8 cellular contexts compared by ENCODE assay signal in the genomic region with DNA sequence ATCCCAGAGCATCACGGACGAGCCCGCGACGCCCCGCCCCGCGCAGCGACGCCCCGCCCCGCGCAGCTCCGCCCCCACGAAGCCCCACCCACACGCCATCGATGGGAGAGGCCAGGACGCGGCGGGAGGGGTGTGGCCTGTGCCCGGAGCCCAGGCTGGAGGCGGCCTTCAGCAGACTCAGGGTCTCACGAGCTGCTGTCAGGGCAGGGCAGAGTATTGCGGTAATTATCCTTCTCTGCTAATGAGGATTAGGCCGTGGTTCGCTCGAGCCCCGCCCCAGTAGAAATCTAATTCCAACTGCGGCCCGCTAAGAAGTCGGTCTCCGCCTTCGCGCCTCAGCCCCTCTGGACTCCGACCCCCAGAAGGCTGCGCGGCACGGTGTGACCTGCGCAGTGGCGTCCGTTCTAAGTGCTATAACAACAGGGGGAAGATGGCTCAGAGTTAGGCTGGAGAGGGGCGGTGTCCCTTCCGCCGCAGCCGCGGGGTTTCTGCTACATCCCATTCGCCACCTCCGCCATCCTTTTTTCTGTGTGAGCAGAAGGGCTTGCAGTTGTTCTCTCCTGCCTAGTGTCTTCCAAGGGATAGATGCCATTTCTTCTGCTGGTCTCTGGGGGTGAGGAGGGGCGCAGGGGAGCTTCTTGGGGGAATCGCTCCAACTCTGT. TPM values are rescaled to one million over a fixed set of nuclear protein-coding genes. Genes with fewer than 3 reads are reported as not detected.
DNase-seq lines count a peak whose midpoint lies in the region; ATAC-seq lines count a peak whose summit lies in the region.

No MANE protein-coding gene starts in this region.

- H3K4me3 ChIP-seq in endocrine pancreas (ENCODE audit: control insufficient read depth, insufficient read depth, low read length) = peak overlapping the region; percentile 67

- peaks cover 3% of the 10 kb centered on the region for H3K9me3 Mint-ChIP-seq in activated CD8-positive, alpha-beta memory T cell treated with anti-CD3 and anti-CD28 coated beads, Interleukin-2, amount 10 ng/mL, durations not matched to agents 7 days and 5 days (ENCODE audit: low read depth)

- DNase-seq in COR-L47 (lab: John Stamatoyannopoulos, UW) (peak; percentile 96), HT1080 (ENCODE audit: low read depth) (peak; percentile 93), NOMO-1 (lab: John Stamatoyannopoulos, UW; ENCODE audit: unreplicated experiment in 2 of 2) (peak; percentile 94 to 98), mesenteric fat pad (ENCODE audit: low spot score) (peak; percentile 97)
- DNase-seq in activated CD8-positive, alpha-beta memory T cell treated with anti-CD3 and anti-CD28 coated beads, Interleukin-2, amount 10 ng/mL, durations not matched to agents 7 days and 5 days = peak; percentile 96
- DNase-seq in stimulated activated CD8-positive, alpha-beta memory T cell treated with anti-CD3 and anti-CD28 coated beads, Interleukin-15, amount 100 ng/mL, for 1 hour (ENCODE audit: low read depth) = peak; percentile 78

- peaks cover 8% of the 10 kb centered on the region for H3K27me3 Mint-ChIP-seq in activated CD8-positive, alpha-beta memory T cell treated with anti-CD3 and anti-CD28 coated beads, Interleukin-2, amount 10 ng/mL, durations not matched to agents 7 days and 5 days

- peak; percentile 95 for ATAC-seq in GM21367 (IDR thresholded peaks at IDR 0.05; ENCODE audit: unreplicated experiment)
- ATAC-seq in activated CD8-positive, alpha-beta memory T cell treated with anti-CD3 and anti-CD28 coated beads, Interleukin-2, amount 10 ng/mL, durations not matched to agents 7 days and 5 days = peak; percentile 94

- no peaks in the 10 kb centered on the region for H3K36me3 ChIP-seq in endocrine pancreas (ENCODE audit: control insufficient read depth, insufficient read depth, low read length)

- CTCF ChIA-PET in activated CD8-positive, alpha-beta memory T cell treated with anti-CD3 and anti-CD28 coated beads, Interleukin-2, amount 10 ng/mL, durations not matched to agents 7 days and 5 days (lab: Charles Lee) = interaction anchor here (2.2 to 4.2 kb wide), 4 partner anchors 10 to 216 kb away, joined by 7 to 34 read pairs (median 14); a partner anchor contains a TSS

- peak overlapping the region; percentile 97 for H3K9ac ChIP-seq in endocrine pancreas (ENCODE audit: control insufficient read depth, insufficient read depth, low read length)

- no peaks in the 10 kb centered on the region for H3K27me3 ChIP-seq in endocrine pancreas (ENCODE audit: control insufficient read depth, insufficient read depth, low read length)

- H3K4me1 ChIP-seq in endocrine pancreas (ENCODE audit: control insufficient read depth, insufficient read depth, low read length) = peaks cover 4% of the 10 kb centered on the region

- H3K4me1 Mint-ChIP-seq in activated CD8-positive, alpha-beta memory T cell treated with anti-CD3 and anti-CD28 coated beads, Interleukin-2, amount 10 ng/mL, durations not matched to agents 7 days and 5 days = peaks cover 34% of the 10 kb centered on the region

- peak overlapping the region; percentile 86 for H3K27ac Mint-ChIP-seq in activated CD8-positive, alpha-beta memory T cell treated with anti-CD3 and anti-CD28 coated beads, Interleukin-2, amount 10 ng/mL, durations not matched to agents 7 days and 5 days

- H3K36me3 Mint-ChIP-seq in activated CD8-positive, alpha-beta memory T cell treated with anti-CD3 and anti-CD28 coated beads, Interleukin-2, amount 10 ng/mL, durations not matched to agents 7 days and 5 days = peaks cover 25% of the 10 kb centered on the region

- H3K4me3 Mint-ChIP-seq in activated CD8-positive, alpha-beta memory T cell treated with anti-CD3 and anti-CD28 coated beads, Interleukin-2, amount 10 ng/mL, durations not matched to agents 7 days and 5 days = peak overlapping the region; percentile 96

- H3K9me3 ChIP-seq in endocrine pancreas (ENCODE audit: control insufficient read depth, low read length) = peaks cover 2% of the 10 kb centered on the region

RNA-seq across cellular contexts. Expression of a gene that starts 0.3 kb away (rescaled TPM):
- 29.4 and 30.3 TPM in 2 replicates for total RNA-seq in HT1080 (2014; rRNA removed; shearing (Covaris generic))
- polyA plus RNA-seq in HT1080 (2015; cell fraction: cytosol; rRNA removed) = 29.5 and 33.7 TPM in 2 replicates
- 34.0 and 35.1 TPM in 2 replicates for polyA plus RNA-seq in HT1080 (2015; cell fraction: nucleus; rRNA removed)
- total RNA-seq in activated CD8-positive, alpha-beta memory T cell treated with anti-CD3 and anti-CD28 coated beads, Interleukin-2, amount 10 ng/mL, durations not matched to agents 7 days and 5 days = 10 to 100 TPM; 52.7 to 81.4 TPM
- total RNA-seq in mesenteric fat pad = 18.5 TPM

RNA-seq across cellular contexts. Expression of a gene that starts 46.3 kb away (rescaled TPM):
- total RNA-seq in HT1080 (2014; rRNA removed; shearing (Covaris generic)) = 33.8 and 34.9 TPM in 2 replicates
- polyA plus RNA-seq in HT1080 (2015; cell fraction: cytosol; rRNA removed) = 15.9 and 17.3 TPM in 2 replicates
- polyA plus RNA-seq in HT1080 (2015; cell fraction: nucleus; rRNA removed) = 7.9 and 13.7 TPM in 2 replicates
- 10 to 100 TPM; 11.3 to 11.5 TPM for total RNA-seq in activated CD8-positive, alpha-beta memory T cell treated with anti-CD3 and anti-CD28 coated beads, Interleukin-2, amount 10 ng/mL, durations not matched to agents 7 days and 5 days
- total RNA-seq in mesenteric fat pad = 8.0 TPM

Comparison
In these comparisons a context has a peak if more than half of its experiments do, and no peak if none do; other contexts are left out.
1. Peak in every context shown above with its lines: DNase-seq, ATAC-seq and H3K4me3 ChIP-seq.